In the genomic region with DNA sequence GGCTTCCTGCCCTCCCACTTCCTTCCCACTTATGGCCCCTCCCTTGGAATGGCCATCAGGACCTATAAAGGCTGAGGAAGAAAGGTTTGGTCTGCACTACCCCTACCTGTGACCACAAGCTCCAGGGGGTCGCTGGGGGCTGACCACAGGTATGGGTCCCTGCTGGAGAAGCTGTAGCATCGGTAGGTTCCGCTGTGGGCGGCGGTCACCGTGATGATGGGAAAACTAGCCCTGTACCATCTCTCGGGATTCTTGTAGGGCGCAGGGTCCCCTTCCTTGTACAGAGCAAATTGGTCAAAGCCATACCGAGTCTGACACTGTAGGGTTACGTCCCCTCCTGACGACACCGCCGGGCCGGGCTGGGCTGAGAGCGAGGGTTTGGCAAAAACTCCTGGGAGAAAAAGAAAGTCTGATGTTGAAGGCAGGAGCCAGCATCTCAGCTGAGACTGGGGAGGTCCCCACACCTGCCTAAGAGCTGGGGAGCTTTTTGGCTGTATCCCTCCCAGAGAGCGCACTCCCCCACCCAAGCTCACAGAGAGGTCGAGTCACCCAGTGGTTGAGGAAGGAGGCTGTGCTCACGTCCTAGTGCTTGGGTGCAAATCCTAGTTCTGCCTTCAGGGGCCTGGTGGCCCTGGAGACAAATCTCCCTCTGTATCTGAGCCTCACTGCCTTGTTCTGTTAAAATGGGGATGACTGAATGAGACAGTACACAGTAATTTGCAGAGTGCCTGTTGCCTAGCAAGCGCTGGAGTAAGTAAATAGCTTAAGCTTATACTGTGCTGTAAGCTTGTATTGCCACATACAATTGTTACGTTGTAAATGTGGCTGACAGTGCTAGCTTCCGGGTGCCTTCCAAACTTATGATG, we compare ENCODE assay signal across 1 cellular context.
TF ChIP-seq lines count a peak whose summit lies in the region.

No MANE protein-coding gene starts in this region.

TF ChIP-seq in K562, 482 proteins besides CTCF, POLR2A, EP300 and RAD21 (continued from another document and continues in another):
- TF ChIP-seq RBM17 (IDR thresholded peaks at IDR 0.05; ENCODE audit: borderline replicate concordance, low read depth, low read length), result no peak
- no peak for TF ChIP-seq KDM4B (IDR thresholded peaks at IDR 0.05; ENCODE audit: borderline replicate concordance in 2 of 2, low read depth in 1 of 2)
- peak; percentile 32; the same call in 1 of the 2 replicates for TF ChIP-seq ZBTB17 (CRISPR knock-in tag; IDR thresholded peaks at IDR 0.05)
- no peak for TF ChIP-seq ZNF668 (CRISPR knock-in tag; IDR thresholded peaks at IDR 0.05)
- peak; percentile 10 for TF ChIP-seq CCNT2 (IDR thresholded peaks at IDR 0.05; ENCODE audit: borderline replicate concordance, extremely low read depth, insufficient read length, low read depth, low read length)
- TF ChIP-seq ZNF217 (CRISPR knock-in tag; IDR thresholded peaks at IDR 0.05), result no peak
- TF ChIP-seq ILF3 (IDR thresholded peaks at IDR 0.05; ENCODE audit: borderline replicate concordance), result no peak
- TF ChIP-seq SAFB (IDR thresholded peaks at IDR 0.05; ENCODE audit: borderline replicate concordance, low read depth, low read length), result no peak
- TF ChIP-seq, protein P1, sequence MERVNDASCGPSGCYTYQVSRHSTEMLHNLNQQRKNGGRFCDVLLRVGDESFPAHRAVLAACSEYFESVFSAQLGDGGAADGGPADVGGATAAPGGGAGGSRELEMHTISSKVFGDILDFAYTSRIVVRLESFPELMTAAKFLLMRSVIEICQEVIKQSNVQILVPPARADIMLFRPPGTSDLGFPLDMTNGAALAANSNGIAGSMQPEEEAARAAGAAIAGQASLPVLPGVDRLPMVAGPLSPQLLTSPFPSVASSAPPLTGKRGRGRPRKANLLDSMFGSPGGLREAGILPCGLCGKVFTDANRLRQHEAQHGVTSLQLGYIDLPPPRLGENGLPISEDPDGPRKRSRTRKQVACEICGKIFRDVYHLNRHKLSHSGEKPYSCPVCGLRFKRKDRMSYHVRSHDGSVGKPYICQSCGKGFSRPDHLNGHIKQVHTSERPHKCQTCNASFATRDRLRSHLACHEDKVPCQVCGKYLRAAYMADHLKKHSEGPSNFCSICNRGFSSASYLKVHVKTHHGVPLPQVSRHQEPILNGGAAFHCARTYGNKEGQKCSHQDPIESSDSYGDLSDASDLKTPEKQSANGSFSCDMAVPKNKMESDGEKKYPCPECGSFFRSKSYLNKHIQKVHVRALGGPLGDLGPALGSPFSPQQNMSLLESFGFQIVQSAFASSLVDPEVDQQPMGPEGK (CRISPR knock-in tag; IDR thresholded peaks at IDR 0.05; ENCODE audit: borderline replicate concordance), result no peak
- TF ChIP-seq ZNF785 (CRISPR knock-in tag; IDR thresholded peaks at IDR 0.05), result no peak
- TF ChIP-seq, protein P2, sequence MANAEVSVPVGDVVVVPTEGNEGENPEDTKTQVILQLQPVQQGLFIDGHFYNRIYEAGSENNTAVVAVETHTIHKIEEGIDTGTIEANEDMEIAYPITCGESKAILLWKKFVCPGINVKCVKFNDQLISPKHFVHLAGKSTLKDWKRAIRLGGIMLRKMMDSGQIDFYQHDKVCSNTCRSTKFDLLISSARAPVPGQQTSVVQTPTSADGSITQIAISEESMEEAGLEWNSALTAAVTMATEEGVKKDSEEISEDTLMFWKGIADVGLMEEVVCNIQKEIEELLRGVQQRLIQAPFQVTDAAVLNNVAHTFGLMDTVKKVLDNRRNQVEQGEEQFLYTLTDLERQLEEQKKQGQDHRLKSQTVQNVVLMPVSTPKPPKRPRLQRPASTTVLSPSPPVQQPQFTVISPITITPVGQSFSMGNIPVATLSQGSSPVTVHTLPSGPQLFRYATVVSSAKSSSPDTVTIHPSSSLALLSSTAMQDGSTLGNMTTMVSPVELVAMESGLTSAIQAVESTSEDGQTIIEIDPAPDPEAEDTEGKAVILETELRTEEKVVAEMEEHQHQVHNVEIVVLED (CRISPR knock-in tag; IDR thresholded peaks at IDR 0.05), result no peak
- TF ChIP-seq KDM2B (CRISPR knock-in tag; IDR thresholded peaks at IDR 0.05), result no peak
- no peak for TF ChIP-seq ZNF584 (CRISPR knock-in tag; IDR thresholded peaks at IDR 0.05; ENCODE audit: low read depth)
- no peak for TF ChIP-seq PRMT5 (CRISPR knock-in tag; IDR thresholded peaks at IDR 0.05)
- no peak for TF ChIP-seq ATF1 (CRISPR knock-in tag; IDR thresholded peaks at IDR 0.05)
- peak; percentile 55; the same call in 1 of the 2 replicates for TF ChIP-seq ATF1 (tag; IDR thresholded peaks at IDR 0.05)
- no peak for TF ChIP-seq THRAP3 (IDR thresholded peaks at IDR 0.05; ENCODE audit: borderline replicate concordance)
- TF ChIP-seq TAF1 (IDR thresholded peaks at IDR 0.05; ENCODE audit: control insufficient read depth, extremely low read depth, insufficient read depth, low read length, severe bottlenecking), result peak; percentile 10
- TF ChIP-seq, protein P3, sequence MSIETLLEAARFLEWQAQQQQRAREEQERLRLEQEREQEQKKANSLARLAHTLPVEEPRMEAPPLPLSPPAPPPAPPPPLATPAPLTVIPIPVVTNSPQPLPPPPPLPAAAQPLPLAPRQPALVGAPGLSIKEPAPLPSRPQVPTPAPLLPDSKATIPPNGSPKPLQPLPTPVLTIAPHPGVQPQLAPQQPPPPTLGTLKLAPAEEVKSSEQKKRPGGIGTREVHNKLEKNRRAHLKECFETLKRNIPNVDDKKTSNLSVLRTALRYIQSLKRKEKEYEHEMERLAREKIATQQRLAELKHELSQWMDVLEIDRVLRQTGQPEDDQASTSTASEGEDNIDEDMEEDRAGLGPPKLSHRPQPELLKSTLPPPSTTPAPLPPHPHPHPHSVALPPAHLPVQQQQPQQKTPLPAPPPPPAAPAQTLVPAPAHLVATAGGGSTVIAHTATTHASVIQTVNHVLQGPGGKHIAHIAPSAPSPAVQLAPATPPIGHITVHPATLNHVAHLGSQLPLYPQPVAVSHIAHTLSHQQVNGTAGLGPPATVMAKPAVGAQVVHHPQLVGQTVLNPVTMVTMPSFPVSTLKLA (conservative IDR thresholded peaks at IDR 0.05), result peak in 1 of 2 experiments; percentile 25; a peak in 2 of 4 replicates
- no peak for TF ChIP-seq HIVEP1 (CRISPR knock-in tag; IDR thresholded peaks at IDR 0.05)
- TF ChIP-seq MCM7 (IDR thresholded peaks at IDR 0.05), result no peak
- no peak for TF ChIP-seq CBX5 (IDR thresholded peaks at IDR 0.05; ENCODE audit: borderline replicate concordance, low read depth)
- TF ChIP-seq EGR1 (conservative IDR thresholded peaks at IDR 0.05), result peak; percentile 68
- TF ChIP-seq STAT5B (CRISPR knock-in tag; IDR thresholded peaks at IDR 0.05), result no peak
- no peak for TF ChIP-seq PTTG1 (tag; IDR thresholded peaks at IDR 0.05; ENCODE audit: low read depth)
- TF ChIP-seq TEAD1 (CRISPR knock-in tag; IDR thresholded peaks at IDR 0.05), result peak in 1 of 2 experiments; percentile 52; a peak in 1 of 4 replicates
- peak; percentile 5; the same call in 1 of the 2 replicates for TF ChIP-seq JUND (IDR thresholded peaks at IDR 0.05; ENCODE audit: borderline replicate concordance, low read depth, low read length)
- TF ChIP-seq JUND (tag; IDR thresholded peaks at IDR 0.05; ENCODE audit: borderline replicate concordance, low read depth, low read length), result no peak
- peak; percentile 68; the same call in 1 of the 2 replicates for TF ChIP-seq TFAP4 (CRISPR knock-in tag; IDR thresholded peaks at IDR 0.05; ENCODE audit: borderline replicate concordance)
- TF ChIP-seq NR2C1 (IDR thresholded peaks at IDR 0.05), result no peak
- TF ChIP-seq NR2C1 (tag; IDR thresholded peaks at IDR 0.05), result no peak
- peak; percentile 30; the same call in 1 of the 2 replicates for TF ChIP-seq ZNF740 (CRISPR knock-in tag; IDR thresholded peaks at IDR 0.05)
- peak in 1 of 2 experiments; percentile 38; a peak in 2 of 4 replicates for TF ChIP-seq ZNF740 (tag; IDR thresholded peaks at IDR 0.05)
- no peak for TF ChIP-seq YBX1 (IDR thresholded peaks at IDR 0.05)
- TF ChIP-seq NFIC (IDR thresholded peaks at IDR 0.05), result peak; percentile 9; the same call in 1 of the 2 replicates
- TF ChIP-seq HMGXB4 (CRISPR knock-in tag; IDR thresholded peaks at IDR 0.05), result no peak
- TF ChIP-seq RBM14 (IDR thresholded peaks at IDR 0.05; ENCODE audit: borderline replicate concordance, insufficient read depth, low read depth, low read length), result no peak
- no peak for TF ChIP-seq MBD1 (CRISPR knock-in tag; IDR thresholded peaks at IDR 0.05)
- TF ChIP-seq NELFE (IDR thresholded peaks at IDR 0.05; ENCODE audit: insufficient read depth, insufficient read length), result no peak
- TF ChIP-seq TOE1 (IDR thresholded peaks at IDR 0.05; ENCODE audit: borderline replicate concordance), result no peak
- TF ChIP-seq TOE1 (CRISPR knock-in tag; IDR thresholded peaks at IDR 0.05; ENCODE audit: borderline replicate concordance, low read depth), result no peak
- TF ChIP-seq, protein P4, sequence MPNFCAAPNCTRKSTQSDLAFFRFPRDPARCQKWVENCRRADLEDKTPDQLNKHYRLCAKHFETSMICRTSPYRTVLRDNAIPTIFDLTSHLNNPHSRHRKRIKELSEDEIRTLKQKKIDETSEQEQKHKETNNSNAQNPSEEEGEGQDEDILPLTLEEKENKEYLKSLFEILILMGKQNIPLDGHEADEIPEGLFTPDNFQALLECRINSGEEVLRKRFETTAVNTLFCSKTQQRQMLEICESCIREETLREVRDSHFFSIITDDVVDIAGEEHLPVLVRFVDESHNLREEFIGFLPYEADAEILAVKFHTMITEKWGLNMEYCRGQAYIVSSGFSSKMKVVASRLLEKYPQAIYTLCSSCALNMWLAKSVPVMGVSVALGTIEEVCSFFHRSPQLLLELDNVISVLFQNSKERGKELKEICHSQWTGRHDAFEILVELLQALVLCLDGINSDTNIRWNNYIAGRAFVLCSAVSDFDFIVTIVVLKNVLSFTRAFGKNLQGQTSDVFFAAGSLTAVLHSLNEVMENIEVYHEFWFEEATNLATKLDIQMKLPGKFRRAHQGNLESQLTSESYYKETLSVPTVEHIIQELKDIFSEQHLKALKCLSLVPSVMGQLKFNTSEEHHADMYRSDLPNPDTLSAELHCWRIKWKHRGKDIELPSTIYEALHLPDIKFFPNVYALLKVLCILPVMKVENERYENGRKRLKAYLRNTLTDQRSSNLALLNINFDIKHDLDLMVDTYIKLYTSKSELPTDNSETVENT (CRISPR knock-in tag; IDR thresholded peaks at IDR 0.05), result no peak
- no peak; the same call in 1 of the 2 replicates for TF ChIP-seq MYNN (IDR thresholded peaks at IDR 0.05)
- TF ChIP-seq MYNN (CRISPR knock-in tag; IDR thresholded peaks at IDR 0.05), result no peak
